ENCODE assay signal across 18 cellular contexts in genomic region chr2:212135739-212136138, GRCh38.
DNase-seq lines count a peak whose midpoint lies in the region; ATAC-seq lines count a peak whose summit lies in the region.
"Had no signal": no experiment of that assay in that cellular context is flagged by ENCODE, and none has a peak within 500 bp of the region (broad histone marks: within the 10 kb centered on the region; RNA-seq: fewer than 3 reads in every experiment).

No MANE protein-coding gene starts in this region.

- ATAC-seq in HG03378 (IDR thresholded peaks at IDR 0.05; ENCODE audit: unreplicated experiment) (no peak), GM21528 (IDR thresholded peaks at IDR 0.05; ENCODE audit: low FRiP score, unreplicated experiment) (no peak)
- ATAC-seq in activated CD8-positive, alpha-beta memory T cell treated with anti-CD3 and anti-CD28 coated beads, Interleukin-2, amount 10 ng/mL, durations not matched to agents 7 days and 5 days, result no peak
- ATAC-seq: WTC11 had no signal

- no peak overlapping the region for H3K4me3 Mint-ChIP-seq in activated CD8-positive, alpha-beta memory T cell treated with anti-CD3 and anti-CD28 coated beads, Interleukin-2, amount 10 ng/mL, durations not matched to agents 7 days and 5 days
- H3K4me3 Mint-ChIP-seq: CD4-positive, alpha-beta T cell; neural progenitor cell; WTC11 had no signal

- DNase-seq in DMS53 (lab: John Stamatoyannopoulos, UW) (peak; percentile 87), NCI-H1417 treated with DMSO at 0.1 percent for 48 hours (lab: John Stamatoyannopoulos, UW) (peak; percentile 32), NCI-H82 (lab: John Stamatoyannopoulos, UW) (peak; percentile 98), fibroblast of peridontal ligament (ENCODE audit: extremely low read depth) (peak; percentile 73), COLO829 (ENCODE audit: low spot score) (no peak)
- DNase-seq in activated CD8-positive, alpha-beta memory T cell treated with anti-CD3 and anti-CD28 coated beads, Interleukin-2, amount 10 ng/mL, durations not matched to agents 7 days and 5 days, result no peak
- DNase-seq: activated gamma-delta T cell treated with Interleukin-2 at 50 U/mL for 16 hours; CD4-positive, alpha-beta T cell; colonic mucosa; left ventricle myocardium inferior; MV-4-11; SIG-M5; stimulated activated CD4-positive, alpha-beta T cell treated with anti-CD3 and anti-CD28 coated beads, Interleukin-12 subunit alpha, Interleukin-12 subunit beta, amount 100 ng/mL, for 4 hours; uterus had no signal

- no peaks in the 10 kb centered on the region for H3K9me3 Mint-ChIP-seq in activated CD8-positive, alpha-beta memory T cell treated with anti-CD3 and anti-CD28 coated beads, Interleukin-2, amount 10 ng/mL, durations not matched to agents 7 days and 5 days (ENCODE audit: low read depth)
- H3K9me3 Mint-ChIP-seq: neural progenitor cell, WTC11 had no signal

- H3K27me3 Mint-ChIP-seq in activated CD8-positive, alpha-beta memory T cell treated with anti-CD3 and anti-CD28 coated beads, Interleukin-2, amount 10 ng/mL, durations not matched to agents 7 days and 5 days, result no peaks in the 10 kb centered on the region
- H3K27me3 Mint-ChIP-seq: CD4-positive, alpha-beta T cell had no signal

- H3K27ac Mint-ChIP-seq in activated CD8-positive, alpha-beta memory T cell treated with anti-CD3 and anti-CD28 coated beads, Interleukin-2, amount 10 ng/mL, durations not matched to agents 7 days and 5 days, result no peak overlapping the region
- H3K27ac Mint-ChIP-seq: CD4-positive, alpha-beta T cell; neural progenitor cell; WTC11 had no signal

- no peaks in the 10 kb centered on the region for H3K36me3 Mint-ChIP-seq in activated CD8-positive, alpha-beta memory T cell treated with anti-CD3 and anti-CD28 coated beads, Interleukin-2, amount 10 ng/mL, durations not matched to agents 7 days and 5 days
- H3K36me3 Mint-ChIP-seq: WTC11 had no signal

- no peaks in the 10 kb centered on the region for H3K4me1 Mint-ChIP-seq in activated CD8-positive, alpha-beta memory T cell treated with anti-CD3 and anti-CD28 coated beads, Interleukin-2, amount 10 ng/mL, durations not matched to agents 7 days and 5 days
- H3K4me1 Mint-ChIP-seq: neural progenitor cell, WTC11 had no signal

- CTCF ChIA-PET in activated CD8-positive, alpha-beta memory T cell treated with anti-CD3 and anti-CD28 coated beads, Interleukin-2, amount 10 ng/mL, durations not matched to agents 7 days and 5 days (lab: Charles Lee), result no interaction called here

Comparison
In these comparisons a context has a peak if more than half of its experiments do, and no peak if none do; other contexts are left out.
1. DNase-seq: peak in DMS53 (single experiment), NCI-H1417 treated with DMSO at 0.1 percent for 48 hours (single experiment), NCI-H82 (single experiment) and fibroblast of peridontal ligament (single experiment); none in COLO829 (single experiment) and activated CD8-positive, alpha-beta memory T cell treated with anti-CD3 and anti-CD28 coated beads, Interleukin-2, amount 10 ng/mL, durations not matched to agents 7 days and 5 days (single experiment).